In the genomic region with DNA sequence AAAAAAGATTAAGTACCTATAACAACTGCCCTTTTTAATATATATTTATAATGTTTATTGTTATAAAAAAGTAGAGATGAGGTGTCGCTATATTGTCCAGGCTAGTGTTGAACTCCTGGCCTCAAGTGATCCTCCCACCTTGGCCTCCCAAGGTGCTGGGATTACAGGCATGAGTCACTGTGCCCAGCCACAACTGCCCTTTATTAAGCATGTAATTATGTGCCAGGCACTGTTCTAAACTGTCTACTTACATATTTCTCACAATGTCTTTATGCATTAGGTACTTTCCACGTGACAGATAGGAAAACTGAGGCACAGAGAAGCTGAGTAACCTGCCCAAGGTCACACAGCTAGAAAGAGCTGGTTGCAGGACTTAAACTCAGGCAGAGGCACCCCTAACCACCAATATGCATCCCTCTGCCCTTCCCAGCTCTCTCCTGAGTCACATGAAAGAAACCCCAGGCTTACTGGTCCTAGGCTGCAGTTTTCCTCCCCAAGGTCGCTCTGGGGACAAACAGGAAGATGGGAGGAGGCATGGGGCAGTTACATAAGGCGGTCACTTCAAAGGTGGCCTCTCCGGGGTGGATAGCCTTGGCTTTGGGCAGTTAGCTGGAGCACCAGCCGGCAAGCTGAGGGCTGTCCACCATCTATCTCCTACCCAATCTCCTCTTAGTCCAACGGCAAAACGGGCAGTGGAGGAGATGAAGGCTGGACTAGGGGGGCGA, we compare ENCODE assay signal across 1 cellular context.
A peak's percentile ranks its signal among the peaks of the same experiment; 100 is the strongest.
TF ChIP-seq lines count a peak whose summit lies in the region.

No MANE protein-coding gene starts in this region.

TF ChIP-seq in HepG2, 621 proteins besides CTCF, POLR2A, EP300 and RAD21 (continued from another document and continues in another):
- TF ChIP-seq, protein P1, sequence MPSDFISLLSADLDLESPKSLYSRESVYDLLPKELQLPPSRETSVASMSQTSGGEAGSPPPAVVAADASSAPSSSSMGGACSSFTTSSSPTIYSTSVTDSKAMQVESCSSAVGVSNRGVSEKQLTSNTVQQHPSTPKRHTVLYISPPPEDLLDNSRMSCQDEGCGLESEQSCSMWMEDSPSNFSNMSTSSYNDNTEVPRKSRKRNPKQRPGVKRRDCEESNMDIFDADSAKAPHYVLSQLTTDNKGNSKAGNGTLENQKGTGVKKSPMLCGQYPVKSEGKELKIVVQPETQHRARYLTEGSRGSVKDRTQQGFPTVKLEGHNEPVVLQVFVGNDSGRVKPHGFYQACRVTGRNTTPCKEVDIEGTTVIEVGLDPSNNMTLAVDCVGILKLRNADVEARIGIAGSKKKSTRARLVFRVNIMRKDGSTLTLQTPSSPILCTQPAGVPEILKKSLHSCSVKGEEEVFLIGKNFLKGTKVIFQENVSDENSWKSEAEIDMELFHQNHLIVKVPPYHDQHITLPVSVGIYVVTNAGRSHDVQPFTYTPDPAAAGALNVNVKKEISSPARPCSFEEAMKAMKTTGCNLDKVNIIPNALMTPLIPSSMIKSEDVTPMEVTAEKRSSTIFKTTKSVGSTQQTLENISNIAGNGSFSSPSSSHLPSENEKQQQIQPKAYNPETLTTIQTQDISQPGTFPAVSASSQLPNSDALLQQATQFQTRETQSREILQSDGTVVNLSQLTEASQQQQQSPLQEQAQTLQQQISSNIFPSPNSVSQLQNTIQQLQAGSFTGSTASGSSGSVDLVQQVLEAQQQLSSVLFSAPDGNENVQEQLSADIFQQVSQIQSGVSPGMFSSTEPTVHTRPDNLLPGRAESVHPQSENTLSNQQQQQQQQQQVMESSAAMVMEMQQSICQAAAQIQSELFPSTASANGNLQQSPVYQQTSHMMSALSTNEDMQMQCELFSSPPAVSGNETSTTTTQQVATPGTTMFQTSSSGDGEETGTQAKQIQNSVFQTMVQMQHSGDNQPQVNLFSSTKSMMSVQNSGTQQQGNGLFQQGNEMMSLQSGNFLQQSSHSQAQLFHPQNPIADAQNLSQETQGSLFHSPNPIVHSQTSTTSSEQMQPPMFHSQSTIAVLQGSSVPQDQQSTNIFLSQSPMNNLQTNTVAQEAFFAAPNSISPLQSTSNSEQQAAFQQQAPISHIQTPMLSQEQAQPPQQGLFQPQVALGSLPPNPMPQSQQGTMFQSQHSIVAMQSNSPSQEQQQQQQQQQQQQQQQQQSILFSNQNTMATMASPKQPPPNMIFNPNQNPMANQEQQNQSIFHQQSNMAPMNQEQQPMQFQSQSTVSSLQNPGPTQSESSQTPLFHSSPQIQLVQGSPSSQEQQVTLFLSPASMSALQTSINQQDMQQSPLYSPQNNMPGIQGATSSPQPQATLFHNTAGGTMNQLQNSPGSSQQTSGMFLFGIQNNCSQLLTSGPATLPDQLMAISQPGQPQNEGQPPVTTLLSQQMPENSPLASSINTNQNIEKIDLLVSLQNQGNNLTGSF (CRISPR knock-in tag; IDR thresholded peaks at IDR 0.05), result no peak
- TF ChIP-seq MNT (IDR thresholded peaks at IDR 0.05) (no peak), PCBP2 (optimal IDR thresholded peaks at IDR 0.05; ENCODE audit: low read depth, low read length, poor library complexity, severe bottlenecking) (no peak), ZBTB3 (CRISPR knock-in tag; IDR thresholded peaks at IDR 0.05; ENCODE audit: borderline replicate concordance, low read depth) (no peak), PHF21A (CRISPR knock-in tag; IDR thresholded peaks at IDR 0.05) (peak; percentile 91), RCOR2 (CRISPR knock-in tag; IDR thresholded peaks at IDR 0.05) (peak; percentile 99), SP2 (CRISPR knock-in tag; IDR thresholded peaks at IDR 0.05) (no peak), ZFP36 (IDR thresholded peaks at IDR 0.05; ENCODE audit: borderline replicate concordance, low read depth, low read length, partially characterized antibody) (no peak), SP4 (CRISPR knock-in tag; IDR thresholded peaks at IDR 0.05) (peak; percentile 61; the same call in 1 of the 2 replicates), RFX5 (IDR thresholded peaks at IDR 0.05; ENCODE audit: low read depth, low read length) (no peak), ZNF720 (CRISPR knock-in tag; IDR thresholded peaks at IDR 0.05) (no peak), ARID2 (CRISPR knock-in tag; IDR thresholded peaks at IDR 0.05; ENCODE audit: borderline replicate concordance) (0 out of 2 replicates have a peak, but pooled peaks have one; percentile 6), ZSCAN25 (CRISPR knock-in tag; IDR thresholded peaks at IDR 0.05) (peak; percentile 53; the same call in 1 of the 2 replicates), SRSF1 (optimal IDR thresholded peaks at IDR 0.05; ENCODE audit: low read depth, low read length) (no peak), ZUFSP (CRISPR knock-in tag; IDR thresholded peaks at IDR 0.05; ENCODE audit: borderline replicate concordance) (no peak), ZNF563 (CRISPR knock-in tag; IDR thresholded peaks at IDR 0.05) (no peak), ARNT (IDR thresholded peaks at IDR 0.05) (no peak), ZMYM3 (CRISPR knock-in tag; IDR thresholded peaks at IDR 0.05) (peak; percentile 98), ZBTB20 (CRISPR knock-in tag; IDR thresholded peaks at IDR 0.05; ENCODE audit: borderline replicate concordance, low read depth) (peak; percentile 79; the same call in 1 of the 2 replicates), ZNF446 (CRISPR knock-in tag; IDR thresholded peaks at IDR 0.05) (no peak), ELF3 (CRISPR knock-in tag; IDR thresholded peaks at IDR 0.05) (peak; percentile 95), ZC3H4 (CRISPR knock-in tag; IDR thresholded peaks at IDR 0.05; ENCODE audit: borderline replicate concordance) (no peak), BATF2 (CRISPR knock-in tag; IDR thresholded peaks at IDR 0.05) (no peak), LRRFIP1 (CRISPR knock-in tag; conservative IDR thresholded peaks at IDR 0.05) (no peak), ELF1 (CRISPR knock-in tag; IDR thresholded peaks at IDR 0.05) (peak; percentile 85), ZNF207 (IDR thresholded peaks at IDR 0.05; ENCODE audit: borderline replicate concordance) (no peak), ZNF3 (CRISPR knock-in tag; IDR thresholded peaks at IDR 0.05) (no peak), ZSCAN31 (CRISPR knock-in tag; IDR thresholded peaks at IDR 0.05; ENCODE audit: low read depth) (0 out of 2 replicates have a peak, but pooled peaks have one; percentile 71), ZBTB25 (CRISPR knock-in tag; IDR thresholded peaks at IDR 0.05) (peak; percentile 65), KAT7 (CRISPR knock-in tag; IDR thresholded peaks at IDR 0.05; ENCODE audit: borderline replicate concordance) (0 out of 2 replicates have a peak, but pooled peaks have one; percentile 71), GATAD2A (CRISPR knock-in tag; IDR thresholded peaks at IDR 0.05) (peak; percentile 91), DMAP1 (CRISPR knock-in tag; IDR thresholded peaks at IDR 0.05) (peak; percentile 62; the same call in 1 of the 2 replicates), IRX3 (CRISPR knock-in tag; IDR thresholded peaks at IDR 0.05; ENCODE audit: borderline replicate concordance, low read depth) (no peak), HOXA3 (CRISPR knock-in tag; IDR thresholded peaks at IDR 0.05) (peak; percentile 64; the same call in 1 of the 2 replicates), ZNF678 (CRISPR knock-in tag; IDR thresholded peaks at IDR 0.05) (no peak), NFYB (CRISPR knock-in tag; IDR thresholded peaks at IDR 0.05) (no peak), SETDB1 (CRISPR knock-in tag; IDR thresholded peaks at IDR 0.05; ENCODE audit: borderline replicate concordance) (no peak), SALL2 (CRISPR knock-in tag; IDR thresholded peaks at IDR 0.05) (no peak; the same call in 1 of the 2 replicates), KDM6A (CRISPR knock-in tag; IDR thresholded peaks at IDR 0.05; ENCODE audit: low read depth) (peak; percentile 47; the same call in 1 of the 2 replicates), PAWR (CRISPR knock-in tag; IDR thresholded peaks at IDR 0.05; ENCODE audit: borderline replicate concordance) (no peak), ZNF7 (CRISPR knock-in tag; IDR thresholded peaks at IDR 0.05) (no peak), RARA (CRISPR knock-in tag; IDR thresholded peaks at IDR 0.05) (peak; percentile 99), ZNF782 (CRISPR knock-in tag; IDR thresholded peaks at IDR 0.05; ENCODE audit: borderline replicate concordance) (no peak), PCBP1 (IDR thresholded peaks at IDR 0.05; ENCODE audit: borderline replicate concordance, low read depth, low read length) (no peak), NFE2L2 (IDR thresholded peaks at IDR 0.05; ENCODE audit: low read length) (no peak), DR1 (CRISPR knock-in tag; IDR thresholded peaks at IDR 0.05) (no peak), KAT8 (CRISPR knock-in tag; IDR thresholded peaks at IDR 0.05) (peak; percentile 79), TEAD2 (CRISPR knock-in tag; IDR thresholded peaks at IDR 0.05) (no peak), KDM3A (CRISPR knock-in tag; IDR thresholded peaks at IDR 0.05; ENCODE audit: low read depth) (peak; percentile 85), CEBPG (CRISPR knock-in tag; IDR thresholded peaks at IDR 0.05) (peak; percentile 75), ZNF224 (CRISPR knock-in tag; IDR thresholded peaks at IDR 0.05) (no peak), TEAD3 (CRISPR knock-in tag; optimal IDR thresholded peaks at IDR 0.05; ENCODE audit: borderline replicate concordance) (peak; percentile 89), ZNF263 (CRISPR knock-in tag; IDR thresholded peaks at IDR 0.05) (peak; percentile 96), ZNF34 (CRISPR knock-in tag; IDR thresholded peaks at IDR 0.05; ENCODE audit: borderline replicate concordance) (no peak)
- TF ChIP-seq, protein P2, sequence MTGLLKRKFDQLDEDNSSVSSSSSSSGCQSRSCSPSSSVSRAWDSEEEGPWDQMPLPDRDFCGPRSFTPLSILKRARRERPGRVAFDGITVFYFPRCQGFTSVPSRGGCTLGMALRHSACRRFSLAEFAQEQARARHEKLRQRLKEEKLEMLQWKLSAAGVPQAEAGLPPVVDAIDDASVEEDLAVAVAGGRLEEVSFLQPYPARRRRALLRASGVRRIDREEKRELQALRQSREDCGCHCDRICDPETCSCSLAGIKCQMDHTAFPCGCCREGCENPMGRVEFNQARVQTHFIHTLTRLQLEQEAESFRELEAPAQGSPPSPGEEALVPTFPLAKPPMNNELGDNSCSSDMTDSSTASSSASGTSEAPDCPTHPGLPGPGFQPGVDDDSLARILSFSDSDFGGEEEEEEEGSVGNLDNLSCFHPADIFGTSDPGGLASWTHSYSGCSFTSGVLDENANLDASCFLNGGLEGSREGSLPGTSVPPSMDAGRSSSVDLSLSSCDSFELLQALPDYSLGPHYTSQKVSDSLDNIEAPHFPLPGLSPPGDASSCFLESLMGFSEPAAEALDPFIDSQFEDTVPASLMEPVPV (CRISPR knock-in tag; IDR thresholded peaks at IDR 0.05), result no peak
